Comparison of ENCODE assay signal across 9 cellular contexts in genomic region chr1:58251415-58252073, GRCh38.
DNase-seq lines count a peak whose midpoint lies in the region; ATAC-seq and TF ChIP-seq lines count a peak whose summit lies in the region.
"Had no signal": no experiment of that assay in that cellular context is flagged by ENCODE, and none has a peak within 500 bp of the region (broad histone marks: within the 10 kb centered on the region; RNA-seq: fewer than 3 reads in every experiment).

No MANE protein-coding gene starts in this region.

- ATAC-seq in GM18861 (IDR thresholded peaks at IDR 0.05; ENCODE audit: unreplicated experiment) (no peak), GM19452 (IDR thresholded peaks at IDR 0.05; ENCODE audit: unreplicated experiment) (no peak), GM21390 (IDR thresholded peaks at IDR 0.05; ENCODE audit: unreplicated experiment) (no peak)

- H3K4me3 ChIP-seq in AG09309 (ENCODE audit: control insufficient read depth, low read depth, low read length): no peak overlapping the region
- H3K4me3 ChIP-seq in GM12864 (ENCODE audit: low read depth, low read length): no peak overlapping the region
- no peak overlapping the region for H3K4me3 ChIP-seq in NB4 (ENCODE audit: low read depth, low read length)
- no peak overlapping the region for H3K4me3 ChIP-seq in fibroblast of pulmonary artery (replicated peaks; ENCODE audit: low read depth, low read length)

- no peak for TF ChIP-seq POLR2A in NB4 (IDR thresholded peaks at IDR 0.05; ENCODE audit: extremely low read depth, insufficient read length)

- DNase-seq in AG09309 (ENCODE audit: low read depth): no peak
- DNase-seq in GM12864 (ENCODE audit: low read depth): no peak
- DNase-seq in NB4 (ENCODE audit: low read depth): peak; percentile 36
- DNase-seq in fibroblast of pulmonary artery (ENCODE audit: low read depth): peak; percentile 4
- DNase-seq in DMS153 (lab: John Stamatoyannopoulos, UW): no peak
- DNase-seq: NCI-H510A treated with DMSO at 0.1 percent for 48 hours had no signal

- TF ChIP-seq CTCF in AG09309 (IDR thresholded peaks at IDR 0.05; ENCODE audit: control insufficient read depth, insufficient read depth, low read depth, low read length, missing control alignments) (peak; percentile 56), GM12864 (IDR thresholded peaks at IDR 0.05; ENCODE audit: low read depth, low read length, missing control alignments) (peak; percentile 53), NB4 (IDR thresholded peaks at IDR 0.05; ENCODE audit: low read depth, low read length) (no peak), fibroblast of pulmonary artery (IDR thresholded peaks at IDR 0.05; ENCODE audit: low read length, missing control alignments) (peak; percentile 15)

Comparison
In these comparisons a context has a peak if more than half of its experiments do, and no peak if none do; other contexts are left out.
1. DNase-seq: peak in NB4 (single experiment) and fibroblast of pulmonary artery (single experiment); none in AG09309 (single experiment), GM12864 (single experiment) and DMS153 (single experiment).